In the genomic region with DNA sequence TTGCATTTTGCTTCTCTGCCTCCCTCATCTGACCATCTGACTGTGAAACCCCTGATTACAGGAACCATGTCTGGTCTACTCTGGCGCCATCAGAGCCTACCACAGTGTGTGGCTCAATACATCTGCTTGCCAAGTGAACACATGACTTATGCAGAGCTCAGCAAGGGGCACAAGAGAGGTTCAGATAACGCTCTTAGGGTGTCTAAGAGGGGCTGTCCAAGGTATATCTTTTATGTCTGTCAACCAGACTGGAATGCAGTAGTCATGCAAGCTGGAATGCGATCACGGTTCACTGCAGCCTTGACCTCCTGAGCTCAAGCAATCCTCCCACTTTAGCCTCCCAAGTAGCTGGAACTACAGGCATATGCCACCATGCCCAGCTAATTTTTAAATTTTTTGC, we compare ENCODE assay signal across 1 cellular context.
TF ChIP-seq lines count a peak whose summit lies in the region.

No MANE protein-coding gene starts in this region.

TF ChIP-seq in HepG2, 621 proteins besides CTCF, POLR2A, EP300 and RAD21 (continued from another document):
- TF ChIP-seq DNMT1 (CRISPR knock-in tag; IDR thresholded peaks at IDR 0.05) (no peak), ZNF460 (CRISPR knock-in tag; IDR thresholded peaks at IDR 0.05; ENCODE audit: borderline replicate concordance) (peak; percentile 68; the same call in 1 of the 2 replicates), ISL2 (CRISPR knock-in tag; IDR thresholded peaks at IDR 0.05) (no peak), ARID3A (IDR thresholded peaks at IDR 0.05; ENCODE audit: low read depth, low read length) (0 out of 2 replicates have a peak, but pooled peaks have one; percentile 13), TARDBP (CRISPR knock-in tag; IDR thresholded peaks at IDR 0.05) (0 out of 2 replicates have a peak, but pooled peaks have one; percentile 42), CEBPG (CRISPR knock-in tag; IDR thresholded peaks at IDR 0.05) (peak; percentile 36), ZNF644 (CRISPR knock-in tag; IDR thresholded peaks at IDR 0.05; ENCODE audit: low read depth) (0 out of 2 replicates have a peak, but pooled peaks have one; percentile 48), PRMT3 (CRISPR knock-in tag; IDR thresholded peaks at IDR 0.05; ENCODE audit: borderline replicate concordance, low read depth) (no peak), RFXAP (CRISPR knock-in tag; IDR thresholded peaks at IDR 0.05; ENCODE audit: borderline replicate concordance) (no peak), RXRA (CRISPR knock-in tag; IDR thresholded peaks at IDR 0.05) (peak; percentile 67; the same call in 1 of the 2 replicates), NFKB2 (CRISPR knock-in tag; IDR thresholded peaks at IDR 0.05; ENCODE audit: borderline replicate concordance) (no peak), SIX1 (CRISPR knock-in tag; IDR thresholded peaks at IDR 0.05; ENCODE audit: borderline replicate concordance) (no peak; the same call in 1 of the 2 replicates)
